In genomic region chr1:171300401-171300800, GRCh38 we compare ENCODE assay signal across 22 cellular contexts. TPM values are rescaled to one million over a fixed set of nuclear protein-coding genes. Genes with fewer than 3 reads are reported as not detected.
A peak's percentile ranks its signal among the peaks of the same experiment; 100 is the strongest.
DNase-seq lines count a peak whose midpoint lies in the region; ATAC-seq, FAIRE-seq and TF ChIP-seq lines count a peak whose summit lies in the region.
"Had no signal": no experiment of that assay in that cellular context is flagged by ENCODE, and none has a peak within 500 bp of the region (broad histone marks: within the 10 kb centered on the region; RNA-seq: fewer than 3 reads in every experiment).

No MANE protein-coding gene starts in this region.

- no peak overlapping the region for H2BK20ac ChIP-seq in H9 (ENCODE audit: low read depth, low read length, poor library complexity, severe bottlenecking)

- no CpG with 5 or more reads among the region's 1 CpG for WGBS in H9 (ENCODE audit: extremely low coverage, insufficient read length, low lambda C conversion rate)
- WGBS in K562 (ENCODE audit: insufficient coverage, low coverage, missing lambda C conversion rate): 0% methylated on average over 1 of the region's 1 CpG

- H2AFZ ChIP-seq in H9 (ENCODE audit: low read length): no peak overlapping the region
- no peak overlapping the region for H2AFZ ChIP-seq in K562 (ENCODE audit: low read depth, low read length)

- H2AK5ac ChIP-seq in H9 (ENCODE audit: insufficient read length, low read length): no peak overlapping the region

- H3K4me1 ChIP-seq in H9 (ENCODE audit: insufficient read depth, low read length) (peaks cover 29% of the 10 kb centered on the region), K562 (replicated peaks in 1 of 2; ENCODE audit: control insufficient read depth in 2 of 2, insufficient read depth in 2 of 2, low read length in 2 of 2) (no peaks in the 10 kb centered on the region)
- H3K4me1 ChIP-seq: BE2C had no signal

- no peak overlapping the region for H4K8ac ChIP-seq in H9 (replicated peaks; ENCODE audit: insufficient read length, low read depth, low read length)

- in situ Hi-C loops in K562 (cut with MboI): no loop called here

- H3K36me3 Mint-ChIP-seq in H9 (ENCODE audit: insufficient read depth in 1 of 3, low read depth in 3 of 3): peaks cover 4 to 40% (median 6%) of the 10 kb centered on the region in 3 experiments
- H3K36me3 Mint-ChIP-seq: IgD-negative memory B cell had no signal

- no peaks in the 10 kb centered on the region for H3K23me2 ChIP-seq in H9 (ENCODE audit: insufficient read length, low read depth, low read length, poor library complexity, severe bottlenecking)

- TF ChIP-seq POLR2A in K562 (conservative IDR thresholded peaks at IDR 0.05): no peak

- no peak overlapping the region for H2BK15ac ChIP-seq in H9 (ENCODE audit: low read depth, low read length)

- H3K9ac ChIP-seq in H9 (ENCODE audit: extremely low read depth, insufficient read length, low read length) (no peak overlapping the region), K562 (ENCODE audit: insufficient read depth in 1 of 2, low read depth in 2 of 2, low read length in 2 of 2) (no peak overlapping the region)

- no peak overlapping the region for H3K18ac ChIP-seq in H9 (ENCODE audit: insufficient read length, low read depth, low read length)

- H3K4me3 ChIP-seq in K562: no peak overlapping the region

- H3K27me3 ChIP-seq in H9 (ENCODE audit: insufficient read depth, low read length) (no peaks in the 10 kb centered on the region), K562 (ENCODE audit: control insufficient read depth in 2 of 2, insufficient read depth in 2 of 2, low read length in 2 of 2) (no peaks in the 10 kb centered on the region)
- H3K27me3 ChIP-seq: BE2C had no signal

- DNase-seq in H9 (no peak), OCI-M1 (lab: John Stamatoyannopoulos, UW) (peak; percentile 40), K562 (ENCODE audit: extremely low read depth in 1 of 4, low spot score in 3 of 4) (no peak), NCI-H2081 (lab: John Stamatoyannopoulos, UW) (no peak)
- no peak for DNase-seq in activated CD4-positive, alpha-beta T cell treated with anti-CD3 and anti-CD28 coated beads for 1 hour
- DNase-seq: BE2C; C1 segment of cervical spinal cord; CD4-positive, CD25-positive, alpha-beta regulatory T cell; CD8-positive, alpha-beta memory T cell; COR-L47; DMS 273 treated with DMSO at 0.1 percent for 48 hours; DMS53; DND-41; EL; GOT3; H7 had no signal

- no peak overlapping the region for H3K23ac ChIP-seq in H9 (ENCODE audit: insufficient read length, low read depth, low read length)

- no TSS peak for BruUV-seq in K562 (replicated peaks; lab: Mats Ljungman, UMichigan)

- H4K5ac ChIP-seq in H9 (ENCODE audit: insufficient read length, low read depth, low read length): no peak overlapping the region

- H3K56ac ChIP-seq in H9 (ENCODE audit: insufficient read length, low read depth, low read length): no peak overlapping the region

- no peak overlapping the region for H4K91ac ChIP-seq in H9 (ENCODE audit: insufficient read length, low read depth, low read length)

- H3K9me1 ChIP-seq in K562 (ENCODE audit: control insufficient read depth, insufficient read depth, low read length): no peaks in the 10 kb centered on the region

- H3K4ac ChIP-seq in H9 (ENCODE audit: low read depth, low read length): no peak overlapping the region

- H2BK120ac ChIP-seq in H9 (ENCODE audit: low read depth, low read length, poor library complexity, severe bottlenecking): no peak overlapping the region

- no peaks in the 10 kb centered on the region for H3K36me3 ChIP-seq in K562 (ENCODE audit: control insufficient read depth, insufficient read depth, low read length)
- H3K36me3 ChIP-seq: BE2C had no signal

- H3K79me1 ChIP-seq in H9 (ENCODE audit: insufficient read depth, low read depth, low read length, poor library complexity, severe bottlenecking): no peaks in the 10 kb centered on the region

- no peak overlapping the region; a peak in 1 of 5 replicates for H3K4me3 Mint-ChIP-seq in H9
- H3K4me3 Mint-ChIP-seq: CD8-positive, alpha-beta memory T cell; IgD-negative memory B cell had no signal

- H3K27ac ChIP-seq in H9 (ENCODE audit: insufficient read length, low read depth, low read length) (no peak overlapping the region), K562 (ENCODE audit: extremely low read depth, low read depth, low read length) (no peak overlapping the region)

- H2BK12ac ChIP-seq in H9 (ENCODE audit: insufficient read length, low read depth, low read length): no peak overlapping the region

- H3K79me2 ChIP-seq in H9 (ENCODE audit: insufficient read depth, low read length) (no peaks in the 10 kb centered on the region), K562 (ENCODE audit: control insufficient read depth, insufficient read depth, low read length) (no peaks in the 10 kb centered on the region)

- H3T11ph ChIP-seq in H9 (ENCODE audit: low read length): no peak overlapping the region

- H3K27me3 Mint-ChIP-seq in H9 (ENCODE audit: low read depth): no peaks in the 10 kb centered on the region; the same call in 1 of the 2 replicates

- ATAC-seq in K562 (no peak), GM21723 (IDR thresholded peaks at IDR 0.05; ENCODE audit: unreplicated experiment) (no peak)
- ATAC-seq: HepG2 had no signal

- TF ChIP-seq CTCF in H9 (conservative IDR thresholded peaks at IDR 0.05): no peak
- no peak for TF ChIP-seq CTCF in K562 (IDR thresholded peaks at IDR 0.05 in 2 of 3, conservative IDR thresholded peaks at IDR 0.05 in 1 of 3; ENCODE audit: insufficient read depth in 2 of 3, low read depth in 1 of 3, low read length in 3 of 3)

- no peak for FAIRE-seq in K562 (lab: Jason Lieb, UNC)
- FAIRE-seq: GM12891, GM19239, HepG2 had no signal

- TF ChIP-seq EP300 in K562 (IDR thresholded peaks at IDR 0.05; ENCODE audit: low read length): no peak

- no peak overlapping the region for H2BK5ac ChIP-seq in H9 (ENCODE audit: insufficient read length, low read length)

- no peak for TF ChIP-seq RAD21 in K562 (CRISPR knock-in tag; conservative IDR thresholded peaks at IDR 0.05 in 1 of 2, IDR thresholded peaks at IDR 0.05 in 1 of 2)

- H3K14ac ChIP-seq in H9 (ENCODE audit: insufficient read depth, low read length): no peak overlapping the region

- peak overlapping the region in 2 of 3 experiments; percentile 73 to 98; a peak in 3 of 7 replicates for H3K27ac Mint-ChIP-seq in H9
- H3K27ac Mint-ChIP-seq: CD4-positive, CD25-positive, alpha-beta regulatory T cell; CD8-positive, alpha-beta memory T cell; IgD-negative memory B cell had no signal

- H4K20me1 ChIP-seq in H9 (ENCODE audit: control insufficient read depth, insufficient read depth, insufficient read length): no peaks in the 10 kb centered on the region
- H4K20me1 ChIP-seq in K562 (replicated peaks; ENCODE audit: control insufficient read depth, insufficient read depth, low read length): no peaks in the 10 kb centered on the region

- peaks cover 15 to 16% of the 10 kb centered on the region in 2 experiments for H3K9me3 Mint-ChIP-seq in H9

- H3K4me1 Mint-ChIP-seq in H9: peaks cover 51 to 54% of the 10 kb centered on the region in 2 experiments
- H3K4me1 Mint-ChIP-seq: CD4-positive, CD25-positive, alpha-beta regulatory T cell; CD8-positive, alpha-beta memory T cell; IgD-negative memory B cell had no signal

- CTCF ChIA-PET in K562 (lab: Yijun Ruan, JAX; ENCODE audit: low intra/inter-chr PET ratio): no interaction called here

- POLR2A ChIA-PET in K562 (lab: Yijun Ruan, JAX): no interaction called here

- H3K4me2 ChIP-seq in H9 (ENCODE audit: insufficient read depth, insufficient read length, low read length) (no peak overlapping the region), K562 (ENCODE audit: insufficient read depth, low read length) (no peak overlapping the region)

- no peaks in the 10 kb centered on the region for H3K9me3 ChIP-seq in H9 (ENCODE audit: control insufficient read depth, low read depth, low read length)
- H3K9me3 ChIP-seq in K562 (replicated peaks; ENCODE audit: control insufficient read depth, insufficient read depth, low read depth, low read length): no peaks in the 10 kb centered on the region
- H3K9me3 ChIP-seq: BE2C had no signal

- intact Hi-C loops in K562 (cut with micrococcal nuclease): no loop called here

RNA-seq across cellular contexts. Expression of gene FMO4, which starts 13.6 kb away (rescaled TPM):
- 1.8 and 3.0 TPM in 2 replicates for total RNA-seq in H9 (2021)
- 0.86 TPM in 1 of 2 replicates, not detected in the other for total RNA-seq in K562 (2011; cell fraction: chromatin; rRNA removed; ENCODE audit: low replicate concordance)
- not detected in 2 replicates for total RNA-seq in K562 (2011; cell fraction: nucleolus; rRNA removed)
- not detected in 2 replicates for total RNA-seq in K562 (2011; cell fraction: nucleoplasm; rRNA removed)
- not detected in 2 replicates for total RNA-seq in K562 (2014; rRNA removed)
- total RNA-seq in K562 (2014; rRNA removed; fragmentation: Illumina TruSeq; extraction: Trizol): 0.13 and 0.62 TPM in 2 replicates
- 0.25 and 0.30 TPM in 2 replicates for total RNA-seq in K562 (2015; rRNA removed; fragmentation: Illumina TruSeq; extraction: Trizol)
- total RNA-seq in K562 (2021): 0.27 and 0.49 TPM in 2 replicates
- polyA plus RNA-seq in K562 (2011; rRNA removed): 0.38 TPM in 1 of 2 replicates, not detected in the other
- polyA plus RNA-seq in K562 (2011; cell fraction: cytosol; rRNA removed): 0.12 TPM in 1 of 2 replicates, not detected in the other
- not detected in 2 replicates for polyA plus RNA-seq in K562 (2011; cell fraction: nucleus; rRNA removed)
- polyA plus RNA-seq in K562 (2012): 0.52 and 0.97 TPM in 2 replicates
- polyA plus RNA-seq in K562 (2014; fragmentation: Illumina TruSeq; extraction: Trizol): 0.08 and 0.54 TPM in 2 replicates
- 1 to 10 TPM in 1 of 2 experiments, under 1 TPM in 1; 0.83 to 1.1 TPM for polyA plus RNA-seq in K562 (2014; fragmentation: Nextera tagmentation; extraction: Ambion mirVana)
- polyA plus RNA-seq in K562 (2014; rRNA removed): 0.22 TPM in 1 of 2 replicates, not detected in the other
- polyA minus RNA-seq in K562 (2011; rRNA and poly(A)+ RNA removed): not detected in 2 replicates
- not detected in 2 replicates for polyA minus RNA-seq in K562 (2011; cell fraction: cytosol; rRNA and poly(A)+ RNA removed)
- polyA minus RNA-seq in K562 (2011; cell fraction: nucleus; rRNA and poly(A)+ RNA removed): not detected in 2 replicates

RNA-seq across cellular contexts. Expression of gene FMO1, which starts 52.1 kb away (rescaled TPM):
- not detected in 2 replicates for total RNA-seq in H9 (2021)
- not detected in 2 replicates for total RNA-seq in K562 (2011; cell fraction: chromatin; rRNA removed; ENCODE audit: low replicate concordance)
- not detected in 2 replicates for total RNA-seq in K562 (2011; cell fraction: nucleolus; rRNA removed)
- not detected in 2 replicates for total RNA-seq in K562 (2011; cell fraction: nucleoplasm; rRNA removed)
- total RNA-seq in K562 (2014; rRNA removed): not detected in 2 replicates
- not detected in 2 replicates for total RNA-seq in K562 (2014; rRNA removed; fragmentation: Illumina TruSeq; extraction: Trizol)
- total RNA-seq in K562 (2015; rRNA removed; fragmentation: Illumina TruSeq; extraction: Trizol): not detected in 2 replicates
- total RNA-seq in K562 (2021): not detected in 2 replicates
- polyA plus RNA-seq in K562 (2011; rRNA removed): not detected in 2 replicates
- not detected in 2 replicates for polyA plus RNA-seq in K562 (2011; cell fraction: cytosol; rRNA removed)
- not detected in 2 replicates for polyA plus RNA-seq in K562 (2011; cell fraction: nucleus; rRNA removed)
- polyA plus RNA-seq in K562 (2012): not detected in 2 replicates
- polyA plus RNA-seq in K562 (2014; fragmentation: Illumina TruSeq; extraction: Trizol): not detected in 2 replicates
- not detected for polyA plus RNA-seq in K562 (2014; fragmentation: Nextera tagmentation; extraction: Ambion mirVana)
- not detected in 2 replicates for polyA plus RNA-seq in K562 (2014; rRNA removed)
- polyA minus RNA-seq in K562 (2011; rRNA and poly(A)+ RNA removed): not detected in 2 replicates
- polyA minus RNA-seq in K562 (2011; cell fraction: cytosol; rRNA and poly(A)+ RNA removed): not detected in 2 replicates
- polyA minus RNA-seq in K562 (2011; cell fraction: nucleus; rRNA and poly(A)+ RNA removed): not detected in 2 replicates
- total RNA-seq: A172; CD4-positive, CD25-positive, alpha-beta regulatory T cell; CD8-positive, alpha-beta memory T cell; H7; HepG2 had no signal
- polyA plus RNA-seq: CD4-positive, CD25-positive, alpha-beta regulatory T cell; CD8-positive, alpha-beta memory T cell; HepG2; IgD-negative memory B cell had no signal
